ENCODE assay signal across 8 cellular contexts in the genomic region with DNA sequence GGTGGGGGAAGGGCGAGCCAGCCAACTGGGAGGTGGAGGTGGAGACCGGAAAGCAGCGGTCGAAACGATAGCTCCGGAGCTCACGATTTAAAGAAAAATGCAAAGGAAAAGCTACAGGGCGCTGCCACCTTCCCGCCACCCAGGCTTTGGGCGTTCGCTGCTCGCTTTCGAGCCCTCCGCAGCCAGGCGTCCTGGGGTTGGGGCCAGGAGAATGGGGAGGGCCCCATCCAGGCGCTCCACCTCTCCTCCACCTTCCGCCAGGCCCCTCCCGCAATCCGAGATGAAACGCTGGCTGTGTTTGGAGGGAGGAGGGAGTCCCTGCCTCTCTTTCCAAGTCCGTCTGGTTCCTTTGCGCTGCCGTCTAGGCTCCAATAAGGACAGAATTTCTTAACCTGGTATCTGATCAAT. TPM values are rescaled to one million over a fixed set of nuclear protein-coding genes. Genes with fewer than 3 reads are reported as not detected.
DNase-seq lines count a peak whose midpoint lies in the region; ATAC-seq and TF ChIP-seq lines count a peak whose summit lies in the region.

No MANE protein-coding gene starts in this region.

- H3K9me3 Mint-ChIP-seq in activated naive CD8-positive, alpha-beta T cell (ENCODE audit: low read depth): no peaks in the 10 kb centered on the region
- H3K9me3 Mint-ChIP-seq in progenitor cell of endocrine pancreas (ENCODE audit: low read depth): no peaks in the 10 kb centered on the region

- H3K4me1 ChIP-seq in right atrium auricular region: peaks cover 0 to 41% of the 10 kb centered on the region in 2 donors

- H3K4me3 ChIP-seq in right atrium auricular region: peak overlapping the region; percentile 38 to 77

- H3K27me3 Mint-ChIP-seq in activated naive CD8-positive, alpha-beta T cell: peaks cover 33% of the 10 kb centered on the region
- H3K27me3 Mint-ChIP-seq in progenitor cell of endocrine pancreas: peaks cover 22% of the 10 kb centered on the region

- no peaks in the 10 kb centered on the region for H3K27me3 ChIP-seq in right atrium auricular region

- no peak for TF ChIP-seq CTCF in right atrium auricular region (IDR thresholded peaks at IDR 0.05)
- TF ChIP-seq CTCF in progenitor cell of endocrine pancreas (IDR thresholded peaks at IDR 0.05; ENCODE audit: unreplicated experiment): no peak

- peaks cover 7% of the 10 kb centered on the region for H3K36me3 Mint-ChIP-seq in activated naive CD8-positive, alpha-beta T cell
- H3K36me3 Mint-ChIP-seq in progenitor cell of endocrine pancreas (ENCODE audit: insufficient read depth): peaks cover 3% of the 10 kb centered on the region

- H3K27ac Mint-ChIP-seq in activated naive CD8-positive, alpha-beta T cell: peak overlapping the region; percentile 66
- H3K27ac Mint-ChIP-seq in progenitor cell of endocrine pancreas: peak overlapping the region; percentile 92

- DNase-seq in Daoy (ENCODE audit: low read depth) (peak; percentile 85), HCEC 1CT (peak; percentile 45), NCI-H2227 (lab: John Stamatoyannopoulos, UW; ENCODE audit: unreplicated experiment) (peak; percentile 84), right atrium auricular region (ENCODE audit: low spot score) (peak; percentile 66), progenitor cell of endocrine pancreas (ENCODE audit: low spot score, unreplicated experiment) (peak; percentile 44), ecto neural progenitor cell (ENCODE audit: low spot score) (no peak)

- H3K4me3 Mint-ChIP-seq in activated naive CD8-positive, alpha-beta T cell: peak overlapping the region; percentile 91
- peak overlapping the region; percentile 71 for H3K4me3 Mint-ChIP-seq in progenitor cell of endocrine pancreas (ENCODE audit: low read depth)

- ATAC-seq in HG02852 (IDR thresholded peaks at IDR 0.05; ENCODE audit: unreplicated experiment): no peak

- H3K9me3 ChIP-seq in right atrium auricular region: no peaks in the 10 kb centered on the region

- peak overlapping the region; percentile 56 to 70 for H3K27ac ChIP-seq in right atrium auricular region

- no peaks in the 10 kb centered on the region for H3K36me3 ChIP-seq in right atrium auricular region

- peaks cover 23% of the 10 kb centered on the region for H3K4me1 Mint-ChIP-seq in activated naive CD8-positive, alpha-beta T cell (ENCODE audit: low read depth)
- H3K4me1 Mint-ChIP-seq in progenitor cell of endocrine pancreas (ENCODE audit: low read depth): peaks cover 23% of the 10 kb centered on the region

RNA-seq across cellular contexts. Expression of gene ABTB2, which starts 0.5 kb away (rescaled TPM):
- 9.3 and 11.4 TPM in 2 replicates for total RNA-seq in Daoy (2014; rRNA removed; shearing (Covaris generic))
- total RNA-seq in right atrium auricular region (10 to 100 TPM; 27.0 to 27.4 TPM), progenitor cell of endocrine pancreas (16.0 and 19.5 TPM in 2 replicates)
